In genomic region chr19:11539495-11540365, GRCh38 we compare ENCODE assay signal across 11 cellular contexts. TPM values are rescaled to one million over a fixed set of nuclear protein-coding genes. Genes with fewer than 3 reads are reported as not detected.
DNase-seq lines count a peak whose midpoint lies in the region; ATAC-seq, FAIRE-seq and TF ChIP-seq lines count a peak whose summit lies in the region.
"Had no signal": no experiment of that assay in that cellular context is flagged by ENCODE, and none has a peak within 500 bp of the region (broad histone marks: within the 10 kb centered on the region; RNA-seq: fewer than 3 reads in every experiment).

No MANE protein-coding gene starts in this region.

- 0 out of 2 replicates have a peak, but pooled peaks cover 8% of the 10 kb centered on the region for H3K4me1 ChIP-seq in ES-I3 (ENCODE audit: insufficient read depth, low read length)
- H3K4me1 ChIP-seq in small intestine (ENCODE audit: control insufficient read depth in 2 of 2, insufficient read depth in 1 of 2, low read depth in 1 of 2, low read length in 1 of 2): peaks cover 0 to 3% of the 10 kb centered on the region in 2 donors

- peaks cover 0 to 4% of the 10 kb centered on the region in 2 donors for H3K27me3 ChIP-seq in small intestine (ENCODE audit: control insufficient read depth in 2 of 2, insufficient read depth in 2 of 2, low read length in 2 of 2)

- intact Hi-C loops in sciatic nerve (cut with DNase I): no loop called here

- H3K9me3 ChIP-seq in ES-I3 (ENCODE audit: control insufficient read depth, insufficient read depth, low read length) (no peaks in the 10 kb centered on the region), small intestine (ENCODE audit: control insufficient read depth, low read depth) (no peaks in the 10 kb centered on the region)

- peak; percentile 75 for DNase-seq in hepatic stellate cell (ENCODE audit: low spot score)
- DNase-seq in sciatic nerve (ENCODE audit: low spot score): no peak
- DNase-seq in NCI-H2029 treated with DMSO at 0.1 percent for 48 hours (lab: John Stamatoyannopoulos, UW): no peak
- DNase-seq in small intestine: no peak
- DNase-seq in NOMO-1 treated with dmso at 0.1 percent for 144 hours (lab: John Stamatoyannopoulos, UW; ENCODE audit: unreplicated experiment): no peak
- DNase-seq: activated naive CD8-positive, alpha-beta T cell treated with anti-CD3 and anti-CD28 coated beads, Interleukin-2, amount 10 ng/mL, durations not matched to agents 7 days and 5 days; NCI-H345 had no signal

- WGBS in small intestine, 3 donors: 11 to 17% (median 13%) methylated on average over 29 to 36 of the region's 36 CpGs

- ATAC-seq in sciatic nerve (peak; percentile 11), HG03095 (IDR thresholded peaks at IDR 0.05; ENCODE audit: unreplicated experiment) (no peak)

- H3K9ac ChIP-seq in ES-I3 (ENCODE audit: low read depth, low read length): peak overlapping the region; percentile 56; the same call in 1 of the 2 replicates

- no peak for FAIRE-seq in small intestine (lab: Jason Lieb, UNC)
- FAIRE-seq: keratinocyte had no signal

- no peaks in the 10 kb centered on the region; the same call in 1 of the 2 replicates for H3K36me3 ChIP-seq in ES-I3 (ENCODE audit: insufficient read depth, low read length)
- no peaks in the 10 kb centered on the region for H3K36me3 ChIP-seq in small intestine (ENCODE audit: control insufficient read depth in 2 of 2, insufficient read depth in 2 of 2, low read length in 2 of 2)

- H3K27ac ChIP-seq in small intestine (ENCODE audit: low read depth in 1 of 2, low read length in 1 of 2): peak overlapping the region in 1 of 2 donors; percentile 65

- no peak for TF ChIP-seq CTCF in WI38 (IDR thresholded peaks at IDR 0.05; ENCODE audit: low read depth, low read length)

- H3K4me3 ChIP-seq in WI38 (ENCODE audit: low read depth, low read length): peak overlapping the region; percentile 63
- no peak overlapping the region for H3K4me3 ChIP-seq in small intestine (ENCODE audit: low read depth in 1 of 2, low read length in 2 of 2)

RNA-seq across cellular contexts. Expression of gene CNN1, which starts 1.1 kb away (rescaled TPM):
- 35.7 TPM for total RNA-seq in sciatic nerve
- 10 to 100 TPM in 2 of 3 donors, 1 to 10 TPM in 1; 1.1 to 44.8 (median 22.7) TPM for polyA plus RNA-seq in small intestine
- total RNA-seq: activated naive CD8-positive, alpha-beta T cell treated with anti-CD3 and anti-CD28 coated beads, Interleukin-2, amount 10 ng/mL, durations not matched to agents 7 days and 5 days had no signal
- polyA plus RNA-seq: keratinocyte had no signal

RNA-seq across cellular contexts. Expression of gene ECSIT, which starts 10.8 kb away (rescaled TPM):
- total RNA-seq in sciatic nerve: 25.8 TPM
- 100 to 1,000 TPM in 1 of 3 donors, 10 to 100 TPM in 2; 80.8 to 106 (median 92.9) TPM for polyA plus RNA-seq in small intestine

RNA-seq across cellular contexts. Expression of gene ELOF1, which starts 19.3 kb away (rescaled TPM):
- 33.7 TPM for total RNA-seq in sciatic nerve
- polyA plus RNA-seq in small intestine: 10 to 100 TPM; 39.0 to 80.3 (median 64.0) TPM

RNA-seq across cellular contexts. Expression of gene ZNF653, which starts 34.1 kb away (rescaled TPM):
- total RNA-seq in sciatic nerve: 9.4 TPM
- 10 to 100 TPM in 2 of 3 donors, 1 to 10 TPM in 1; 7.5 to 25.1 (median 12.3) TPM for polyA plus RNA-seq in small intestine

RNA-seq across cellular contexts. Expression of gene ACP5, which starts 37.7 kb away (rescaled TPM):
- 19.7 TPM for total RNA-seq in sciatic nerve
- 10 to 100 TPM; 22.8 to 36.2 (median 30.4) TPM for polyA plus RNA-seq in small intestine
